ENCODE assay signal across 1 cellular context in genomic region chr21:44868707-44869106, GRCh38.
TF ChIP-seq lines count a peak whose summit lies in the region.

No MANE protein-coding gene starts in this region.

TF ChIP-seq in HCT116, 20 proteins besides CTCF, POLR2A, EP300 and RAD21 (continued from another document):
- TF ChIP-seq REST (IDR thresholded peaks at IDR 0.05; ENCODE audit: low read depth) (no peak), ZFX (IDR thresholded peaks at IDR 0.05) (no peak), TCF7L2 (IDR thresholded peaks at IDR 0.05; ENCODE audit: borderline replicate concordance, extremely low read depth, insufficient read depth, insufficient read length) (no peak), ATF3 (IDR thresholded peaks at IDR 0.05) (no peak), CEBPB (IDR thresholded peaks at IDR 0.05; ENCODE audit: low read depth) (no peak), POLR2AphosphoS5 (IDR thresholded peaks at IDR 0.05; ENCODE audit: low read depth, low read length) (no peak), MAX (IDR thresholded peaks at IDR 0.05) (no peak), SIN3A (IDR thresholded peaks at IDR 0.05; ENCODE audit: low read depth) (no peak), YY1 (IDR thresholded peaks at IDR 0.05; ENCODE audit: extremely low read depth, insufficient replicate concordance, low read depth, low read length) (no peak), SRF (IDR thresholded peaks at IDR 0.05; ENCODE audit: low read depth) (no peak), SP1 (IDR thresholded peaks at IDR 0.05; ENCODE audit: low read depth) (no peak), EZH2 (IDR thresholded peaks at IDR 0.05) (no peak)
